1 cellular context compared by ENCODE assay signal in the genomic region with DNA sequence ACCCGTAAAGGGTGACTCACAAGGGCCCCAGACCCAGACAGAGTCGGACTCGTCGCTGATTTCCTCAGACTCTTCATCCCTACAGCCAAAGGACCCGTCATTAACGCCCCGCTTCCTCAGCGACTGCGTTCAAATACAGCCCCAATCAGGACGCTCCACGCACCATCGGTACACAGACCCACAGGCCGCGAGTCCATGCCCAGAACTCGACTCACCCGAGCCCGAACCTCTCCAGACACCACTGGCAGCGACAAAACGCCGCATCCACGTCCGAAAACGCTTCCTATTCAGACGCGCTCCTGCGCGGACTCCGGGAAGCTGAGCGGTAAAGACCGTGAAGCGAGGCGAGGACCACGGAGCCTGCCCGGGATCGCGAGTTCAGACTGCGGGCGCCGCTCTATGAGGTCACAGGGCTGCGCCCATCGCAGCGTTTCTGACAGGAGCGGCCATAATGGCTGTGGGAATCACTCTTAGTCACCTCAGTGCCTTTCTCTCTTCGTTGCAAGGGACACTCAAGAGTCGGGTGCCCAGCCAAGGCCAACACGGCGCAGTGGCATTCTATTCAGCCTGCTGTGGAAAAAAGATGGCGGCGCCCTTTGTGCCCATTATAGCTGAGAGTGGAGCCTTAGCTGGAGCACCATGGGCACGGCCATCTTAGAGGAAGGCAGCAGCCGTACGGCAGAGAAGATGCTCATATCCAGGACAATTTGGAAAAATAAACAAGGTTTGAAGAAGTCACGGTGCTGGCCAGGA.
A peak's percentile ranks its signal among the peaks of the same experiment; 100 is the strongest.
TF ChIP-seq lines count a peak whose summit lies in the region.

ZNF614 (minus strand) TSS at position 353 of the 753 bp plus-strand sequence. CDS start 2,634 bp downstream, outside the sequence.

TF ChIP-seq in HEK293, 187 proteins besides CTCF, POLR2A, EP300 and RAD21 (continued from another document and continues in another):
- TF ChIP-seq, protein P1, sequence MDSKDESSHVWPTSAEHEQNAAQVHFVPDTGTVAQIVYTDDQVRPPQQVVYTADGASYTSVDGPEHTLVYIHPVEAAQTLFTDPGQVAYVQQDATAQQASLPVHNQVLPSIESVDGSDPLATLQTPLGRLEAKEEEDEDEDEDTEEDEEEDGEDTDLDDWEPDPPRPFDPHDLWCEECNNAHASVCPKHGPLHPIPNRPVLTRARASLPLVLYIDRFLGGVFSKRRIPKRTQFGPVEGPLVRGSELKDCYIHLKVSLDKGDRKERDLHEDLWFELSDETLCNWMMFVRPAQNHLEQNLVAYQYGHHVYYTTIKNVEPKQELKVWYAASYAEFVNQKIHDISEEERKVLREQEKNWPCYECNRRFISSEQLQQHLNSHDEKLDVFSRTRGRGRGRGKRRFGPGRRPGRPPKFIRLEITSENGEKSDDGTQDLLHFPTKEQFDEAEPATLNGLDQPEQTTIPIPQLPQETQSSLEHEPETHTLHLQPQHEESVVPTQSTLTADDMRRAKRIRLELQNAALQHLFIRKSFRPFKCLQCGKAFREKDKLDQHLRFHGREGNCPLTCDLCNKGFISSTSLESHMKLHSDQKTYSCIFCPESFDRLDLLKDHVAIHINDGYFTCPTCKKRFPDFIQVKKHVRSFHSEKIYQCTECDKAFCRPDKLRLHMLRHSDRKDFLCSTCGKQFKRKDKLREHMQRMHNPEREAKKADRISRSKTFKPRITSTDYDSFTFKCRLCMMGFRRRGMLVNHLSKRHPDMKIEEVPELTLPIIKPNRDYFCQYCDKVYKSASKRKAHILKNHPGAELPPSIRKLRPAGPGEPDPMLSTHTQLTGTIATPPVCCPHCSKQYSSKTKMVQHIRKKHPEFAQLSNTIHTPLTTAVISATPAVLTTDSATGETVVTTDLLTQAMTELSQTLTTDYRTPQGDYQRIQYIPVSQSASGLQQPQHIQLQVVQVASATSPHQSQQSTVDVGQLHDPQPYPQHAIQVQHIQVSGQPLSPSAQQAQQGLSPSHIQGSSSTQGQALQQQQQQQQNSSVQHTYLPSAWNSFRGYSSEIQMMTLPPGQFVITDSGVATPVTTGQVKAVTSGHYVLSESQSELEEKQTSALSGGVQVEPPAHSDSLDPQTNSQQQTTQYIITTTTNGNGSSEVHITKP (tag by site-specific recombination; IDR thresholded peaks at IDR 0.05) = no peak
- TF ChIP-seq ZFP37 (tag by site-specific recombination; IDR thresholded peaks at IDR 0.05) = peak; percentile 80
- TF ChIP-seq ZNF112 (tag by site-specific recombination; IDR thresholded peaks at IDR 0.05) = no peak
- no peak for TF ChIP-seq ZNF239 (tag by site-specific recombination; IDR thresholded peaks at IDR 0.05)
- no peak for TF ChIP-seq ZNF416 (tag by site-specific recombination; IDR thresholded peaks at IDR 0.05)
- no peak for TF ChIP-seq HOXA7 (CRISPR knock-in tag; IDR thresholded peaks at IDR 0.05; ENCODE audit: borderline replicate concordance)
- TF ChIP-seq ZNF488 (tag by site-specific recombination; IDR thresholded peaks at IDR 0.05) = no peak
- TF ChIP-seq ZNF623 (tag by site-specific recombination; IDR thresholded peaks at IDR 0.05) = peak; percentile 9; the same call in 1 of the 2 replicates
- TF ChIP-seq ZBTB17 (tag by site-specific recombination; IDR thresholded peaks at IDR 0.05) = peak; percentile 97
- no peak for TF ChIP-seq ZNF426 (tag by site-specific recombination; IDR thresholded peaks at IDR 0.05)
- TF ChIP-seq ZNF518A (tag by site-specific recombination; conservative IDR thresholded peaks at IDR 0.05; ENCODE audit: low read depth) = no peak
- TF ChIP-seq ZNF394 (tag by site-specific recombination; IDR thresholded peaks at IDR 0.05; ENCODE audit: borderline replicate concordance) = peak; percentile 30
- peak; percentile 52 for TF ChIP-seq ZNF600 (tag by site-specific recombination; IDR thresholded peaks at IDR 0.05)
- TF ChIP-seq ZNF521 (tag by site-specific recombination; IDR thresholded peaks at IDR 0.05) = no peak
- TF ChIP-seq ZNF175 (tag by site-specific recombination; IDR thresholded peaks at IDR 0.05) = no peak
- TF ChIP-seq EGR2 (tag by site-specific recombination; IDR thresholded peaks at IDR 0.05; ENCODE audit: low read depth) = no peak
- TF ChIP-seq OSR2 (tag by site-specific recombination; IDR thresholded peaks at IDR 0.05) = no peak
- TF ChIP-seq ZNF558 (tag by site-specific recombination; IDR thresholded peaks at IDR 0.05) = no peak
- no peak for TF ChIP-seq WT1 (tag by site-specific recombination; IDR thresholded peaks at IDR 0.05)
- no peak for TF ChIP-seq ZNF18 (tag by site-specific recombination; IDR thresholded peaks at IDR 0.05)
- TF ChIP-seq ZNF324 (tag by site-specific recombination; IDR thresholded peaks at IDR 0.05) = peak; percentile 60; the same call in 1 of the 2 replicates
- peak; percentile 68 for TF ChIP-seq SP7 (tag by site-specific recombination; IDR thresholded peaks at IDR 0.05)
- TF ChIP-seq, protein P2, sequence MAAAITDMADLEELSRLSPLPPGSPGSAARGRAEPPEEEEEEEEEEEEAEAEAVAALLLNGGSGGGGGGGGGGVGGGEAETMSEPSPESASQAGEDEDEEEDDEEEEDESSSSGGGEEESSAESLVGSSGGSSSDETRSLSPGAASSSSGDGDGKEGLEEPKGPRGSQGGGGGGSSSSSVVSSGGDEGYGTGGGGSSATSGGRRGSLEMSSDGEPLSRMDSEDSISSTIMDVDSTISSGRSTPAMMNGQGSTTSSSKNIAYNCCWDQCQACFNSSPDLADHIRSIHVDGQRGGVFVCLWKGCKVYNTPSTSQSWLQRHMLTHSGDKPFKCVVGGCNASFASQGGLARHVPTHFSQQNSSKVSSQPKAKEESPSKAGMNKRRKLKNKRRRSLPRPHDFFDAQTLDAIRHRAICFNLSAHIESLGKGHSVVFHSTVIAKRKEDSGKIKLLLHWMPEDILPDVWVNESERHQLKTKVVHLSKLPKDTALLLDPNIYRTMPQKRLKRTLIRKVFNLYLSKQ (tag by site-specific recombination; IDR thresholded peaks at IDR 0.05; ENCODE audit: borderline replicate concordance) = no peak
- peak; percentile 75 for TF ChIP-seq ZNF629 (tag by site-specific recombination; IDR thresholded peaks at IDR 0.05)
- no peak for TF ChIP-seq ZNF23 (tag by site-specific recombination; IDR thresholded peaks at IDR 0.05; ENCODE audit: borderline replicate concordance)
- TF ChIP-seq TSHZ1 (tag by site-specific recombination; IDR thresholded peaks at IDR 0.05; ENCODE audit: borderline replicate concordance) = no peak
- no peak for TF ChIP-seq ZNF184 (tag by site-specific recombination; IDR thresholded peaks at IDR 0.05)
- TF ChIP-seq ZNF37A (tag by site-specific recombination; IDR thresholded peaks at IDR 0.05) = no peak
- TF ChIP-seq ZNF501 (tag by site-specific recombination; IDR thresholded peaks at IDR 0.05) = peak; percentile 85
- TF ChIP-seq ZNF704 (tag by site-specific recombination; IDR thresholded peaks at IDR 0.05) = no peak
- peak; percentile 98 for TF ChIP-seq ZNF335 (tag by site-specific recombination; conservative IDR thresholded peaks at IDR 0.05)
- peak; percentile 41; the same call in 1 of the 2 replicates for TF ChIP-seq ZNF639 (tag by site-specific recombination; IDR thresholded peaks at IDR 0.05)
- TF ChIP-seq SETDB1 (IDR thresholded peaks at IDR 0.05; ENCODE audit: insufficient read length, low read length) = no peak
- TF ChIP-seq ZNF223 (tag by site-specific recombination; IDR thresholded peaks at IDR 0.05) = no peak
- peak; percentile 69; the same call in 1 of the 2 replicates for TF ChIP-seq ZNF76 (tag by site-specific recombination; IDR thresholded peaks at IDR 0.05; ENCODE audit: borderline replicate concordance, low read depth)
- TF ChIP-seq ZNF658 (tag by site-specific recombination; IDR thresholded peaks at IDR 0.05) = no peak
